9 cellular contexts compared by ENCODE assay signal in genomic region chr17:27793906-27794380, GRCh38. TPM values are rescaled to one million over a fixed set of nuclear protein-coding genes. Genes with fewer than 3 reads are reported as not detected.
A peak's percentile ranks its signal among the peaks of the same experiment; 100 is the strongest.
DNase-seq lines count a peak whose midpoint lies in the region; ATAC-seq and TF ChIP-seq lines count a peak whose summit lies in the region.
"Had no signal": no experiment of that assay in that cellular context is flagged by ENCODE, and none has a peak within 500 bp of the region (broad histone marks: within the 10 kb centered on the region; RNA-seq: fewer than 3 reads in every experiment).

No MANE protein-coding gene starts in this region.

- H3K36me3 Mint-ChIP-seq in natural killer cell = no peaks in the 10 kb centered on the region

- H3K4me1 Mint-ChIP-seq in natural killer cell = peaks cover 5 to 7% of the 10 kb centered on the region in 2 donors

- no peak for TF ChIP-seq POLR2A in erythroblast (IDR thresholded peaks at IDR 0.05; ENCODE audit: low read length)

- H3K27ac Mint-ChIP-seq in natural killer cell = no peak overlapping the region

- H3K9me3 ChIP-seq in A673 (ENCODE audit: low read depth, low read length, poor library complexity, severe bottlenecking) (no peaks in the 10 kb centered on the region), HAP-1 (no peaks in the 10 kb centered on the region)

- H3K27me3 ChIP-seq in A673 (replicated peaks; ENCODE audit: insufficient read depth, low read depth, low read length, poor library complexity) (peaks cover 18% of the 10 kb centered on the region), HAP-1 (ENCODE audit: low read depth) (no peaks in the 10 kb centered on the region; the same call in 1 of the 2 replicates)

- peak overlapping the region; percentile 47 for H3K4me3 Mint-ChIP-seq in natural killer cell

- no peaks in the 10 kb centered on the region for H3K36me3 ChIP-seq in A673 (ENCODE audit: insufficient read depth, low read length, poor library complexity, severe bottlenecking)
- H3K36me3 ChIP-seq in HAP-1 (replicated peaks) = no peaks in the 10 kb centered on the region

- TF ChIP-seq CTCF in A673 (conservative IDR thresholded peaks at IDR 0.05; ENCODE audit: low read depth, low read length) = no peak
- no peak for TF ChIP-seq CTCF in coronary artery (IDR thresholded peaks at IDR 0.05)
- no peak for TF ChIP-seq CTCF in natural killer cell (IDR thresholded peaks at IDR 0.05)

- H3K27ac ChIP-seq in A673 (ENCODE audit: low read depth, low read length, poor library complexity, severe bottlenecking) (no peak overlapping the region), coronary artery (no peak overlapping the region)

- intact Hi-C loops in A673 (cut with micrococcal nuclease; ENCODE audit: unreplicated experiment) = no loop called here
- intact Hi-C loops in natural killer cell (cut with micrococcal nuclease) = no loop called here

- ATAC-seq in natural killer cell (no peak), GM19395 (IDR thresholded peaks at IDR 0.05; ENCODE audit: unreplicated experiment) (no peak)

- peaks cover 37 to 45% of the 10 kb centered on the region in 2 donors for H3K27me3 Mint-ChIP-seq in natural killer cell (ENCODE audit: low read depth in 2 of 2)

- POLR2A ChIA-PET in A673 (lab: Charles Lee; ENCODE audit: low non-redundant PET) = no interaction called here

- BruUV-seq in A673 (replicated peaks; lab: Mats Ljungman, UMichigan) = no TSS peak

- H3K4me3 ChIP-seq in A673 (ENCODE audit: low read depth, low read length, poor library complexity, severe bottlenecking) (peak overlapping the region; percentile 14), HAP-1 (peak overlapping the region; percentile 21), coronary artery (peak overlapping the region; percentile 63)

- CTCF ChIA-PET in A673 (lab: Charles Lee) = interaction anchor here (1.0 kb wide), 1 partner anchor 11 kb away, joined by 5 read pairs; no protein-coding TSS in a partner anchor

- DNase-seq in A673 (ENCODE audit: low spot score) (no peak), HAP-1 (ENCODE audit: low spot score in 2 of 2) (no peak), coronary artery (ENCODE audit: low spot score) (no peak), natural killer cell (no peak), cerebellum (ENCODE audit: low spot score) (no peak), erythroblast (lab: John Stamatoyannopoulos, UW) (no peak)
- DNase-seq in stimulated activated CD4-positive, alpha-beta T cell treated with anti-CD3 and anti-CD28 coated beads, Interleukin-2, amount 100 ng/mL, for 24 hours = no peak
- DNase-seq: NCI-H226 had no signal

- no peaks in the 10 kb centered on the region for H3K9me3 Mint-ChIP-seq in natural killer cell

- H3K4me1 ChIP-seq in A673 (ENCODE audit: insufficient read depth, low read length, poor library complexity, severe bottlenecking) (peaks cover 6% of the 10 kb centered on the region), HAP-1 (peaks cover 4% of the 10 kb centered on the region; the same call in 1 of the 2 replicates)

- in situ Hi-C loops in HAP-1 (cut with MboI; ENCODE audit: low sequenced_read_pairs) = loop anchor here (25.0 kb wide), 2 partner anchors 432 to 593 kb away; no protein-coding TSS in a partner anchor

RNA-seq across cellular contexts. Expression of gene NOS2, which starts 6.4 kb away (rescaled TPM):
- total RNA-seq in A673 (2021) (0.37 and 0.67 TPM in 2 replicates), natural killer cell (under 1 TPM in 2 of 3 donors, not detected in 1; 0.19 to 0.20 TPM), cerebellum (0.36 TPM)
